20 cellular contexts compared by ENCODE assay signal in genomic region chr15:66797921-66798320, GRCh38.
"Had no signal": no experiment of that assay in that cellular context is flagged by ENCODE, and none has a peak within 500 bp of the region (broad histone marks: within the 10 kb centered on the region; RNA-seq: fewer than 3 reads in every experiment).

No MANE protein-coding gene starts in this region.

- H3K27ac ChIP-seq: body of pancreas, dorsolateral prefrontal cortex, left ventricle myocardium inferior, pancreas, thoracic aorta, WERI-Rb-1 had no signal

- H3K27me3 ChIP-seq: body of pancreas, dorsolateral prefrontal cortex, pancreas had no signal

- DNase-seq: activated CD4-positive, alpha-beta T cell treated with anti-CD3 and anti-CD28 coated beads for 1 hour; activated CD4-positive, alpha-beta T cell treated with anti-CD3 and anti-CD28 coated beads, Interleukin-2, amount 50 U/mL, for 4 hours; activated naive CD4-positive, alpha-beta T cell treated with Interleukin-2 at 50 U/mL for 16 hours; activated naive CD8-positive, alpha-beta T cell treated with anti-CD3 and anti-CD28 coated beads, Interleukin-2, amount 10 ng/mL, durations not matched to agents 7 days and 5 days; body of pancreas; dorsolateral prefrontal cortex; head of caudate nucleus; left ventricle myocardium inferior; mammary epithelial cell; mucosa of descending colon; naive B cell; pancreas; stimulated activated CD4-positive, alpha-beta T cell treated with anti-CD3 and anti-CD28 coated beads, Interleukin-4, amount 100 ng/mL, for 4 hours; SW 1271; T-helper 2 cell; WERI-Rb-1 had no signal

- H3K4me3 ChIP-seq: body of pancreas, dorsolateral prefrontal cortex, left ventricle myocardium inferior, mucosa of descending colon, pancreas, thoracic aorta had no signal

- ATAC-seq: body of pancreas; mucosa of descending colon; pancreas; sciatic nerve; stimulated activated memory B cell treated with anti-CD40 and anti-IgM and Interleukin-4, amounts not matched to agents 10 μg/mL and 1 μg/mL and 100 μg/mL, for 72 hours had no signal

- H3K36me3 ChIP-seq: left ventricle myocardium inferior, pancreas, thoracic aorta, WERI-Rb-1 had no signal

- FAIRE-seq: frontal cortex, pancreas had no signal

- H3K9me3 ChIP-seq: body of pancreas, left ventricle myocardium inferior, mucosa of descending colon, pancreas, thoracic aorta had no signal
